ENCODE assay signal across 3 cellular contexts in the genomic region with DNA sequence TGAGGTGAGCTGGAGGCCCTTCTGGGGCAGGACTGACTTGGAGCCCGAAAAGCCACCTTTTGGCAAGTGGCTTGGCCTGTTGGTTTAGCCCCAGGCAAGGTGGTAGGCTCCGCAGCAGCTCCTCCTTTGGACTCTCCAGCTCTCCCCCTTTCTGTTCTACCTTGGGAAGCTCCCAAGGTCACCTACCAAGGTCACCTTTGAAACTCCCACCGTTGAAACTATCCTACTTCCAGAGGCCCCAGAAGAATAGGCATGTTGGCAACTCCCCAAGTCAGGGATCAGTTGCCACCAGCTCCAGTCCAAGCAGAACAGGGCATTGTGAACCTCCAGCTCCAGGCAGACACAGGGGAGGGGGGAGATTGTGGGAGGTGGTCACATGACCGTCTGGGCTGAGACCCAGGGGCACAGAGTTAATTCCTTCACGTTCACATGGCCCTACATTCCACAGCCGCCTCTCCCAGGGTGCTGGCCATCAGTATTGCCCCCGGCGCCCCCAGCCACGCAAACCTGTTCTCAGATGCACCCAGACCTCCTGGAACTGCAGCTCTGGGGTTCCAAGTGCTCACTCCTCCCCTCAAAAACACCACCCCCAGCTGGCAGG.
TF ChIP-seq lines count a peak whose summit lies in the region.

No MANE protein-coding gene starts in this region.

TF ChIP-seq in Ishikawa, 13 proteins besides CTCF, POLR2A, EP300 and RAD21:
- TF ChIP-seq FOXM1 (IDR thresholded peaks at IDR 0.05; ENCODE audit: borderline replicate concordance, low read depth) (peak; percentile 43; the same call in 1 of the 2 replicates), USF1 (IDR thresholded peaks at IDR 0.05) (peak; percentile 94), TCF12 (IDR thresholded peaks at IDR 0.05; ENCODE audit: low read depth) (peak; percentile 64; the same call in 1 of the 2 replicates), TEAD4 (IDR thresholded peaks at IDR 0.05) (peak; percentile 93), EGR1 (IDR thresholded peaks at IDR 0.05) (no peak; the same call in 1 of the 2 replicates), YY1 (IDR thresholded peaks at IDR 0.05; ENCODE audit: low read depth) (no peak), CREB1 (IDR thresholded peaks at IDR 0.05; ENCODE audit: low read depth) (no peak), NFIC (IDR thresholded peaks at IDR 0.05) (peak; percentile 81), CEBPB (IDR thresholded peaks at IDR 0.05) (0 out of 2 replicates have a peak, but pooled peaks have one; percentile 19), ZBTB7A (IDR thresholded peaks at IDR 0.05; ENCODE audit: low read depth) (peak; percentile 92; the same call in 1 of the 2 replicates), REST (IDR thresholded peaks at IDR 0.05; ENCODE audit: low read depth) (no peak), TAF1 (IDR thresholded peaks at IDR 0.05; ENCODE audit: low read depth) (no peak)

TF ChIP-seq in H1, 55 proteins besides CTCF, POLR2A, EP300 and RAD21 (continues in another document):
- TF ChIP-seq, protein P1, sequence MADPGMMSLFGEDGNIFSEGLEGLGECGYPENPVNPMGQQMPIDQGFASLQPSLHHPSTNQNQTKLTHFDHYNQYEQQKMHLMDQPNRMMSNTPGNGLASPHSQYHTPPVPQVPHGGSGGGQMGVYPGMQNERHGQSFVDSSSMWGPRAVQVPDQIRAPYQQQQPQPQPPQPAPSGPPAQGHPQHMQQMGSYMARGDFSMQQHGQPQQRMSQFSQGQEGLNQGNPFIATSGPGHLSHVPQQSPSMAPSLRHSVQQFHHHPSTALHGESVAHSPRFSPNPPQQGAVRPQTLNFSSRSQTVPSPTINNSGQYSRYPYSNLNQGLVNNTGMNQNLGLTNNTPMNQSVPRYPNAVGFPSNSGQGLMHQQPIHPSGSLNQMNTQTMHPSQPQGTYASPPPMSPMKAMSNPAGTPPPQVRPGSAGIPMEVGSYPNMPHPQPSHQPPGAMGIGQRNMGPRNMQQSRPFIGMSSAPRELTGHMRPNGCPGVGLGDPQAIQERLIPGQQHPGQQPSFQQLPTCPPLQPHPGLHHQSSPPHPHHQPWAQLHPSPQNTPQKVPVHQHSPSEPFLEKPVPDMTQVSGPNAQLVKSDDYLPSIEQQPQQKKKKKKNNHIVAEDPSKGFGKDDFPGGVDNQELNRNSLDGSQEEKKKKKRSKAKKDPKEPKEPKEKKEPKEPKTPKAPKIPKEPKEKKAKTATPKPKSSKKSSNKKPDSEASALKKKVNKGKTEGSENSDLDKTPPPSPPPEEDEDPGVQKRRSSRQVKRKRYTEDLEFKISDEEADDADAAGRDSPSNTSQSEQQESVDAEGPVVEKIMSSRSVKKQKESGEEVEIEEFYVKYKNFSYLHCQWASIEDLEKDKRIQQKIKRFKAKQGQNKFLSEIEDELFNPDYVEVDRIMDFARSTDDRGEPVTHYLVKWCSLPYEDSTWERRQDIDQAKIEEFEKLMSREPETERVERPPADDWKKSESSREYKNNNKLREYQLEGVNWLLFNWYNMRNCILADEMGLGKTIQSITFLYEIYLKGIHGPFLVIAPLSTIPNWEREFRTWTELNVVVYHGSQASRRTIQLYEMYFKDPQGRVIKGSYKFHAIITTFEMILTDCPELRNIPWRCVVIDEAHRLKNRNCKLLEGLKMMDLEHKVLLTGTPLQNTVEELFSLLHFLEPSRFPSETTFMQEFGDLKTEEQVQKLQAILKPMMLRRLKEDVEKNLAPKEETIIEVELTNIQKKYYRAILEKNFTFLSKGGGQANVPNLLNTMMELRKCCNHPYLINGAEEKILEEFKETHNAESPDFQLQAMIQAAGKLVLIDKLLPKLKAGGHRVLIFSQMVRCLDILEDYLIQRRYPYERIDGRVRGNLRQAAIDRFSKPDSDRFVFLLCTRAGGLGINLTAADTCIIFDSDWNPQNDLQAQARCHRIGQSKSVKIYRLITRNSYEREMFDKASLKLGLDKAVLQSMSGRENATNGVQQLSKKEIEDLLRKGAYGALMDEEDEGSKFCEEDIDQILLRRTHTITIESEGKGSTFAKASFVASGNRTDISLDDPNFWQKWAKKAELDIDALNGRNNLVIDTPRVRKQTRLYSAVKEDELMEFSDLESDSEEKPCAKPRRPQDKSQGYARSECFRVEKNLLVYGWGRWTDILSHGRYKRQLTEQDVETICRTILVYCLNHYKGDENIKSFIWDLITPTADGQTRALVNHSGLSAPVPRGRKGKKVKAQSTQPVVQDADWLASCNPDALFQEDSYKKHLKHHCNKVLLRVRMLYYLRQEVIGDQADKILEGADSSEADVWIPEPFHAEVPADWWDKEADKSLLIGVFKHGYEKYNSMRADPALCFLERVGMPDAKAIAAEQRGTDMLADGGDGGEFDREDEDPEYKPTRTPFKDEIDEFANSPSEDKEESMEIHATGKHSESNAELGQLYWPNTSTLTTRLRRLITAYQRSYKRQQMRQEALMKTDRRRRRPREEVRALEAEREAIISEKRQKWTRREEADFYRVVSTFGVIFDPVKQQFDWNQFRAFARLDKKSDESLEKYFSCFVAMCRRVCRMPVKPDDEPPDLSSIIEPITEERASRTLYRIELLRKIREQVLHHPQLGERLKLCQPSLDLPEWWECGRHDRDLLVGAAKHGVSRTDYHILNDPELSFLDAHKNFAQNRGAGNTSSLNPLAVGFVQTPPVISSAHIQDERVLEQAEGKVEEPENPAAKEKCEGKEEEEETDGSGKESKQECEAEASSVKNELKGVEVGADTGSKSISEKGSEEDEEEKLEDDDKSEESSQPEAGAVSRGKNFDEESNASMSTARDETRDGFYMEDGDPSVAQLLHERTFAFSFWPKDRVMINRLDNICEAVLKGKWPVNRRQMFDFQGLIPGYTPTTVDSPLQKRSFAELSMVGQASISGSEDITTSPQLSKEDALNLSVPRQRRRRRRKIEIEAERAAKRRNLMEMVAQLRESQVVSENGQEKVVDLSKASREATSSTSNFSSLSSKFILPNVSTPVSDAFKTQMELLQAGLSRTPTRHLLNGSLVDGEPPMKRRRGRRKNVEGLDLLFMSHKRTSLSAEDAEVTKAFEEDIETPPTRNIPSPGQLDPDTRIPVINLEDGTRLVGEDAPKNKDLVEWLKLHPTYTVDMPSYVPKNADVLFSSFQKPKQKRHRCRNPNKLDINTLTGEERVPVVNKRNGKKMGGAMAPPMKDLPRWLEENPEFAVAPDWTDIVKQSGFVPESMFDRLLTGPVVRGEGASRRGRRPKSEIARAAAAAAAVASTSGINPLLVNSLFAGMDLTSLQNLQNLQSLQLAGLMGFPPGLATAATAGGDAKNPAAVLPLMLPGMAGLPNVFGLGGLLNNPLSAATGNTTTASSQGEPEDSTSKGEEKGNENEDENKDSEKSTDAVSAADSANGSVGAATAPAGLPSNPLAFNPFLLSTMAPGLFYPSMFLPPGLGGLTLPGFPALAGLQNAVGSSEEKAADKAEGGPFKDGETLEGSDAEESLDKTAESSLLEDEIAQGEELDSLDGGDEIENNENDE (IDR thresholded peaks at IDR 0.05; ENCODE audit: insufficient replicate concordance, low read length), result no peak
- TF ChIP-seq SP2 (IDR thresholded peaks at IDR 0.05; ENCODE audit: low read length), result no peak
- no peak for TF ChIP-seq TCF12 (IDR thresholded peaks at IDR 0.05; ENCODE audit: low read depth, low read length)
- TF ChIP-seq, protein P2, sequence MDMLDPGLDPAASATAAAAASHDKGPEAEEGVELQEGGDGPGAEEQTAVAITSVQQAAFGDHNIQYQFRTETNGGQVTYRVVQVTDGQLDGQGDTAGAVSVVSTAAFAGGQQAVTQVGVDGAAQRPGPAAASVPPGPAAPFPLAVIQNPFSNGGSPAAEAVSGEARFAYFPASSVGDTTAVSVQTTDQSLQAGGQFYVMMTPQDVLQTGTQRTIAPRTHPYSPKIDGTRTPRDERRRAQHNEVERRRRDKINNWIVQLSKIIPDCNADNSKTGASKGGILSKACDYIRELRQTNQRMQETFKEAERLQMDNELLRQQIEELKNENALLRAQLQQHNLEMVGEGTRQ (IDR thresholded peaks at IDR 0.05; ENCODE audit: low read length), result peak; percentile 75
- no peak for TF ChIP-seq RXRA (IDR thresholded peaks at IDR 0.05; ENCODE audit: insufficient read depth, low read depth, low read length)
- 0 out of 2 replicates have a peak, but pooled peaks have one; percentile 19 for TF ChIP-seq ATF3 (IDR thresholded peaks at IDR 0.05; ENCODE audit: insufficient read depth, low read depth, low read length)
- no peak for TF ChIP-seq CREB1 (IDR thresholded peaks at IDR 0.05)
- TF ChIP-seq NANOG (IDR thresholded peaks at IDR 0.05; ENCODE audit: insufficient read depth, low read depth, low read length, poor library complexity, severe bottlenecking), result no peak
- no peak for TF ChIP-seq CHD1 (IDR thresholded peaks at IDR 0.05; ENCODE audit: low read depth, low read length)

TF ChIP-seq in HepG2, 621 proteins besides CTCF, POLR2A, EP300 and RAD21 (continues in another document):
- no peak for TF ChIP-seq SP1 (IDR thresholded peaks at IDR 0.05)
- no peak for TF ChIP-seq SP1 (CRISPR knock-in tag; IDR thresholded peaks at IDR 0.05)
- no peak for TF ChIP-seq SMYD3 (CRISPR knock-in tag; IDR thresholded peaks at IDR 0.05)
- no peak for TF ChIP-seq PTBP1 (IDR thresholded peaks at IDR 0.05; ENCODE audit: low read depth, low read length, poor library complexity, severe bottlenecking)
- TF ChIP-seq, protein P3, sequence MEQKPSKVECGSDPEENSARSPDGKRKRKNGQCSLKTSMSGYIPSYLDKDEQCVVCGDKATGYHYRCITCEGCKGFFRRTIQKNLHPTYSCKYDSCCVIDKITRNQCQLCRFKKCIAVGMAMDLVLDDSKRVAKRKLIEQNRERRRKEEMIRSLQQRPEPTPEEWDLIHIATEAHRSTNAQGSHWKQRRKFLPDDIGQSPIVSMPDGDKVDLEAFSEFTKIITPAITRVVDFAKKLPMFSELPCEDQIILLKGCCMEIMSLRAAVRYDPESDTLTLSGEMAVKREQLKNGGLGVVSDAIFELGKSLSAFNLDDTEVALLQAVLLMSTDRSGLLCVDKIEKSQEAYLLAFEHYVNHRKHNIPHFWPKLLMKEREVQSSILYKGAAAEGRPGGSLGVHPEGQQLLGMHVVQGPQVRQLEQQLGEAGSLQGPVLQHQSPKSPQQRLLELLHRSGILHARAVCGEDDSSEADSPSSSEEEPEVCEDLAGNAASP (CRISPR knock-in tag; IDR thresholded peaks at IDR 0.05; ENCODE audit: borderline replicate concordance), result no peak
- TF ChIP-seq SOX5 (CRISPR knock-in tag; IDR thresholded peaks at IDR 0.05; ENCODE audit: borderline replicate concordance), result peak; percentile 39; the same call in 1 of the 2 replicates
- TF ChIP-seq, protein P4, sequence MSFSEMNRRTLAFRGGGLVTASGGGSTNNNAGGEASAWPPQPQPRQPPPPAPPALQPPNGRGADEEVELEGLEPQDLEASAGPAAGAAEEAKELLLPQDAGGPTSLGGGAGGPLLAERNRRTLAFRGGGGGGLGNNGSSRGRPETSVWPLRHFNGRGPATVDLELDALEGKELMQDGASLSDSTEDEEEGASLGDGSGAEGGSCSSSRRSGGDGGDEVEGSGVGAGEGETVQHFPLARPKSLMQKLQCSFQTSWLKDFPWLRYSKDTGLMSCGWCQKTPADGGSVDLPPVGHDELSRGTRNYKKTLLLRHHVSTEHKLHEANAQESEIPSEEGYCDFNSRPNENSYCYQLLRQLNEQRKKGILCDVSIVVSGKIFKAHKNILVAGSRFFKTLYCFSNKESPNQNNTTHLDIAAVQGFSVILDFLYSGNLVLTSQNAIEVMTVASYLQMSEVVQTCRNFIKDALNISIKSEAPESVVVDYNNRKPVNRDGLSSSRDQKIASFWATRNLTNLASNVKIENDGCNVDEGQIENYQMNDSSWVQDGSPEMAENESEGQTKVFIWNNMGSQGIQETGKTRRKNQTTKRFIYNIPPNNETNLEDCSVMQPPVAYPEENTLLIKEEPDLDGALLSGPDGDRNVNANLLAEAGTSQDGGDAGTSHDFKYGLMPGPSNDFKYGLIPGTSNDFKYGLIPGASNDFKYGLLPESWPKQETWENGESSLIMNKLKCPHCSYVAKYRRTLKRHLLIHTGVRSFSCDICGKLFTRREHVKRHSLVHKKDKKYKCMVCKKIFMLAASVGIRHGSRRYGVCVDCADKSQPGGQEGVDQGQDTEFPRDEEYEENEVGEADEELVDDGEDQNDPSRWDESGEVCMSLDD (CRISPR knock-in tag; IDR thresholded peaks at IDR 0.05; ENCODE audit: borderline replicate concordance), result no peak
- peak; percentile 60; the same call in 1 of the 2 replicates for TF ChIP-seq BCL6 (CRISPR knock-in tag; IDR thresholded peaks at IDR 0.05)
- TF ChIP-seq FOXA3 (CRISPR knock-in tag; IDR thresholded peaks at IDR 0.05), result 0 out of 2 replicates have a peak, but pooled peaks have one; percentile 16
- no peak for TF ChIP-seq NCOA2 (CRISPR knock-in tag; IDR thresholded peaks at IDR 0.05)
- 0 out of 2 replicates have a peak, but pooled peaks have one; percentile 17 for TF ChIP-seq RARA (CRISPR knock-in tag; IDR thresholded peaks at IDR 0.05)
- no peak for TF ChIP-seq NFKBIZ (CRISPR knock-in tag; IDR thresholded peaks at IDR 0.05)
- no peak for TF ChIP-seq SOX13 (IDR thresholded peaks at IDR 0.05)
- TF ChIP-seq SOX13 (CRISPR knock-in tag; conservative IDR thresholded peaks at IDR 0.05 in 1 of 2, IDR thresholded peaks at IDR 0.05 in 1 of 2), result 0 out of 4 replicates have a peak, but pooled peaks of 1 of the 2 experiments have one; percentile 28
- TF ChIP-seq ZNF737 (CRISPR knock-in tag; IDR thresholded peaks at IDR 0.05; ENCODE audit: borderline replicate concordance), result no peak
- TF ChIP-seq, protein P5, sequence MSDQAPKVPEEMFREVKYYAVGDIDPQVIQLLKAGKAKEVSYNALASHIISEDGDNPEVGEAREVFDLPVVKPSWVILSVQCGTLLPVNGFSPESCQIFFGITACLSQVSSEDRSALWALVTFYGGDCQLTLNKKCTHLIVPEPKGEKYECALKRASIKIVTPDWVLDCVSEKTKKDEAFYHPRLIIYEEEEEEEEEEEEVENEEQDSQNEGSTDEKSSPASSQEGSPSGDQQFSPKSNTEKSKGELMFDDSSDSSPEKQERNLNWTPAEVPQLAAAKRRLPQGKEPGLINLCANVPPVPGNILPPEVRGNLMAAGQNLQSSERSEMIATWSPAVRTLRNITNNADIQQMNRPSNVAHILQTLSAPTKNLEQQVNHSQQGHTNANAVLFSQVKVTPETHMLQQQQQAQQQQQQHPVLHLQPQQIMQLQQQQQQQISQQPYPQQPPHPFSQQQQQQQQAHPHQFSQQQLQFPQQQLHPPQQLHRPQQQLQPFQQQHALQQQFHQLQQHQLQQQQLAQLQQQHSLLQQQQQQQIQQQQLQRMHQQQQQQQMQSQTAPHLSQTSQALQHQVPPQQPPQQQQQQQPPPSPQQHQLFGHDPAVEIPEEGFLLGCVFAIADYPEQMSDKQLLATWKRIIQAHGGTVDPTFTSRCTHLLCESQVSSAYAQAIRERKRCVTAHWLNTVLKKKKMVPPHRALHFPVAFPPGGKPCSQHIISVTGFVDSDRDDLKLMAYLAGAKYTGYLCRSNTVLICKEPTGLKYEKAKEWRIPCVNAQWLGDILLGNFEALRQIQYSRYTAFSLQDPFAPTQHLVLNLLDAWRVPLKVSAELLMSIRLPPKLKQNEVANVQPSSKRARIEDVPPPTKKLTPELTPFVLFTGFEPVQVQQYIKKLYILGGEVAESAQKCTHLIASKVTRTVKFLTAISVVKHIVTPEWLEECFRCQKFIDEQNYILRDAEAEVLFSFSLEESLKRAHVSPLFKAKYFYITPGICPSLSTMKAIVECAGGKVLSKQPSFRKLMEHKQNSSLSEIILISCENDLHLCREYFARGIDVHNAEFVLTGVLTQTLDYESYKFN (CRISPR knock-in tag; conservative IDR thresholded peaks at IDR 0.05), result peak; percentile 32; the same call in 1 of the 2 replicates
- no peak for TF ChIP-seq ZNF326 (CRISPR knock-in tag; IDR thresholded peaks at IDR 0.05; ENCODE audit: borderline replicate concordance)
- TF ChIP-seq FIP1L1 (IDR thresholded peaks at IDR 0.05; ENCODE audit: borderline replicate concordance, insufficient read depth, low read depth, low read length), result no peak
- peak; percentile 10; the same call in 1 of the 2 replicates for TF ChIP-seq FOSL2 (CRISPR knock-in tag; IDR thresholded peaks at IDR 0.05)
- TF ChIP-seq SAP130 (CRISPR knock-in tag; IDR thresholded peaks at IDR 0.05; ENCODE audit: low read depth), result peak; percentile 33; the same call in 1 of the 2 replicates
- TF ChIP-seq KLF6 (CRISPR knock-in tag; IDR thresholded peaks at IDR 0.05), result no peak
- no peak for TF ChIP-seq JUNB (CRISPR knock-in tag; IDR thresholded peaks at IDR 0.05; ENCODE audit: borderline replicate concordance)
